In genomic region chr9:99226054-99226453, GRCh38 we compare ENCODE assay signal across 1 cellular context.
TF ChIP-seq lines count a peak whose summit lies in the region.

No MANE protein-coding gene starts in this region.

TF ChIP-seq in HepG2, 621 proteins besides CTCF, POLR2A, EP300 and RAD21:
- TF ChIP-seq CENPBD1 (CRISPR knock-in tag; IDR thresholded peaks at IDR 0.05; ENCODE audit: borderline replicate concordance, low read depth), result no peak
- TF ChIP-seq ATRX (CRISPR knock-in tag; IDR thresholded peaks at IDR 0.05; ENCODE audit: borderline replicate concordance), result no peak
- no peak for TF ChIP-seq ZNF883 (CRISPR knock-in tag; IDR thresholded peaks at IDR 0.05; ENCODE audit: not compliant biosample characterization)
- TF ChIP-seq ZNF354B (CRISPR knock-in tag; IDR thresholded peaks at IDR 0.05), result no peak
- TF ChIP-seq ZNF839 (CRISPR knock-in tag; IDR thresholded peaks at IDR 0.05; ENCODE audit: borderline replicate concordance), result no peak
- TF ChIP-seq HHEX (CRISPR knock-in tag; IDR thresholded peaks at IDR 0.05), result no peak
- no peak for TF ChIP-seq ZIK1 (CRISPR knock-in tag; IDR thresholded peaks at IDR 0.05; ENCODE audit: borderline replicate concordance, low read depth)
- no peak for TF ChIP-seq NFRKB (IDR thresholded peaks at IDR 0.05)
- peak; percentile 74; the same call in 1 of the 2 replicates for TF ChIP-seq POLR2AphosphoS2 (IDR thresholded peaks at IDR 0.05; ENCODE audit: low read depth, low read length)
- peak; percentile 12 for TF ChIP-seq RBM22 (optimal IDR thresholded peaks at IDR 0.05; ENCODE audit: low read length)
- no peak for TF ChIP-seq MIXL1 (CRISPR knock-in tag; IDR thresholded peaks at IDR 0.05)
- TF ChIP-seq TMF1 (CRISPR knock-in tag; IDR thresholded peaks at IDR 0.05; ENCODE audit: low read depth), result no peak
